Comparison of ENCODE assay signal across 1 cellular context in genomic region chr7:47763063-47763974, GRCh38.
A peak's percentile ranks its signal among the peaks of the same experiment; 100 is the strongest.
TF ChIP-seq lines count a peak whose summit lies in the region.

No MANE protein-coding gene starts in this region.

TF ChIP-seq in SK-N-SH, 30 proteins besides CTCF, POLR2A, EP300 and RAD21 (continued from another document):
- TF ChIP-seq, protein P1, sequence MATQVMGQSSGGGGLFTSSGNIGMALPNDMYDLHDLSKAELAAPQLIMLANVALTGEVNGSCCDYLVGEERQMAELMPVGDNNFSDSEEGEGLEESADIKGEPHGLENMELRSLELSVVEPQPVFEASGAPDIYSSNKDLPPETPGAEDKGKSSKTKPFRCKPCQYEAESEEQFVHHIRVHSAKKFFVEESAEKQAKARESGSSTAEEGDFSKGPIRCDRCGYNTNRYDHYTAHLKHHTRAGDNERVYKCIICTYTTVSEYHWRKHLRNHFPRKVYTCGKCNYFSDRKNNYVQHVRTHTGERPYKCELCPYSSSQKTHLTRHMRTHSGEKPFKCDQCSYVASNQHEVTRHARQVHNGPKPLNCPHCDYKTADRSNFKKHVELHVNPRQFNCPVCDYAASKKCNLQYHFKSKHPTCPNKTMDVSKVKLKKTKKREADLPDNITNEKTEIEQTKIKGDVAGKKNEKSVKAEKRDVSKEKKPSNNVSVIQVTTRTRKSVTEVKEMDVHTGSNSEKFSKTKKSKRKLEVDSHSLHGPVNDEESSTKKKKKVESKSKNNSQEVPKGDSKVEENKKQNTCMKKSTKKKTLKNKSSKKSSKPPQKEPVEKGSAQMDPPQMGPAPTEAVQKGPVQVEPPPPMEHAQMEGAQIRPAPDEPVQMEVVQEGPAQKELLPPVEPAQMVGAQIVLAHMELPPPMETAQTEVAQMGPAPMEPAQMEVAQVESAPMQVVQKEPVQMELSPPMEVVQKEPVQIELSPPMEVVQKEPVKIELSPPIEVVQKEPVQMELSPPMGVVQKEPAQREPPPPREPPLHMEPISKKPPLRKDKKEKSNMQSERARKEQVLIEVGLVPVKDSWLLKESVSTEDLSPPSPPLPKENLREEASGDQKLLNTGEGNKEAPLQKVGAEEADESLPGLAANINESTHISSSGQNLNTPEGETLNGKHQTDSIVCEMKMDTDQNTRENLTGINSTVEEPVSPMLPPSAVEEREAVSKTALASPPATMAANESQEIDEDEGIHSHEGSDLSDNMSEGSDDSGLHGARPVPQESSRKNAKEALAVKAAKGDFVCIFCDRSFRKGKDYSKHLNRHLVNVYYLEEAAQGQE (IDR thresholded peaks at IDR 0.05; ENCODE audit: low read depth, low read length) = 0 out of 2 replicates have a peak, but pooled peaks have one; percentile 39
- peak; percentile 24; the same call in 1 of the 2 replicates for TF ChIP-seq TAF1 (IDR thresholded peaks at IDR 0.05; ENCODE audit: borderline replicate concordance, low read depth, low read length)
- TF ChIP-seq SMC3 (IDR thresholded peaks at IDR 0.05; ENCODE audit: low read depth, low read length) = peak; percentile 5; the same call in 1 of the 2 replicates
- TF ChIP-seq CHD2 (IDR thresholded peaks at IDR 0.05; ENCODE audit: low read length, partially characterized antibody) = peak; percentile 93
- TF ChIP-seq RXRA (IDR thresholded peaks at IDR 0.05; ENCODE audit: borderline replicate concordance, low read depth) = peak; percentile 97
- TF ChIP-seq, protein P2, sequence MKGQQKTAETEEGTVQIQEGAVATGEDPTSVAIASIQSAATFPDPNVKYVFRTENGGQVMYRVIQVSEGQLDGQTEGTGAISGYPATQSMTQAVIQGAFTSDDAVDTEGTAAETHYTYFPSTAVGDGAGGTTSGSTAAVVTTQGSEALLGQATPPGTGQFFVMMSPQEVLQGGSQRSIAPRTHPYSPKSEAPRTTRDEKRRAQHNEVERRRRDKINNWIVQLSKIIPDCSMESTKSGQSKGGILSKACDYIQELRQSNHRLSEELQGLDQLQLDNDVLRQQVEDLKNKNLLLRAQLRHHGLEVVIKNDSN (IDR thresholded peaks at IDR 0.05; ENCODE audit: borderline replicate concordance, low read depth) = no peak
- no peak for TF ChIP-seq NRF1 (IDR thresholded peaks at IDR 0.05; ENCODE audit: low read depth, low read length)
- TF ChIP-seq TCF12 (IDR thresholded peaks at IDR 0.05) = peak; percentile 98
- peak; percentile 78; the same call in 1 of the 2 replicates for TF ChIP-seq YY1 (IDR thresholded peaks at IDR 0.05; ENCODE audit: low read depth)
- TF ChIP-seq POLR2AphosphoS5 (IDR thresholded peaks at IDR 0.05; ENCODE audit: low read depth, low read length) = peak; percentile 92; the same call in 1 of the 2 replicates
- TF ChIP-seq ELF1 (IDR thresholded peaks at IDR 0.05) = 0 out of 2 replicates have a peak, but pooled peaks have one; percentile 15
